8 cellular contexts compared by ENCODE assay signal in genomic region chr18:7116832-7117389, GRCh38. TPM values are rescaled to one million over a fixed set of nuclear protein-coding genes. Genes with fewer than 3 reads are reported as not detected.
A peak's percentile ranks its signal among the peaks of the same experiment; 100 is the strongest.
DNase-seq lines count a peak whose midpoint lies in the region; ATAC-seq, FAIRE-seq and TF ChIP-seq lines count a peak whose summit lies in the region.
"Had no signal": no experiment of that assay in that cellular context is flagged by ENCODE, and none has a peak within 500 bp of the region (broad histone marks: within the 10 kb centered on the region; RNA-seq: fewer than 3 reads in every experiment).

No MANE protein-coding gene starts in this region.

- ATAC-seq in GM21723 (IDR thresholded peaks at IDR 0.05; ENCODE audit: unreplicated experiment), result no peak

- TF ChIP-seq CTCF in HFF-Myc (IDR thresholded peaks at IDR 0.05; ENCODE audit: low read depth, low read length, missing control alignments), result no peak
- TF ChIP-seq CTCF in astrocyte (IDR thresholded peaks at IDR 0.05; ENCODE audit: insufficient read depth, low read depth, low read length), result no peak
- no peak for TF ChIP-seq CTCF in smooth muscle cell (IDR thresholded peaks at IDR 0.05; ENCODE audit: borderline replicate concordance, insufficient read depth, poor library complexity, severe bottlenecking)

- H3K27me3 Mint-ChIP-seq in astrocyte (ENCODE audit: low read depth, unreplicated experiment), result peaks cover 9% of the 10 kb centered on the region

- H3K4me2 ChIP-seq in astrocyte (ENCODE audit: low read length) (peak overlapping the region; percentile 94), smooth muscle cell (peak overlapping the region; percentile 97)

- H2AFZ ChIP-seq in astrocyte (ENCODE audit: low read depth, low read length), result peak overlapping the region; percentile 86
- peak overlapping the region; percentile 73 for H2AFZ ChIP-seq in smooth muscle cell (ENCODE audit: low read depth)

- peak overlapping the region; percentile 38 for H3K4me3 ChIP-seq in HFF-Myc (replicated peaks; ENCODE audit: low read depth, low read length)
- peak overlapping the region; percentile 63 for H3K4me3 ChIP-seq in astrocyte (ENCODE audit: insufficient read depth, low read depth, low read length)
- peak overlapping the region; percentile 70 for H3K4me3 ChIP-seq in iPS-20b (ENCODE audit: low read length)
- H3K4me3 ChIP-seq in smooth muscle cell, result peak overlapping the region; percentile 66

- no peak overlapping the region for H3K27ac Mint-ChIP-seq in astrocyte (ENCODE audit: unreplicated experiment)
- H3K27ac Mint-ChIP-seq: activated T-cell treated with anti-CD3 and anti-CD28 coated beads, Interleukin-2, amount 50 U/mL, for 24 hours had no signal

- H3K27me3 ChIP-seq in astrocyte (ENCODE audit: insufficient read depth, low read length), result peaks cover 8% of the 10 kb centered on the region
- peaks cover 12% of the 10 kb centered on the region for H3K27me3 ChIP-seq in iPS-20b (ENCODE audit: insufficient read depth, low read length)
- peaks cover 3% of the 10 kb centered on the region for H3K27me3 ChIP-seq in smooth muscle cell (ENCODE audit: low read depth)

- DNase-seq in HFF-Myc (ENCODE audit: extremely low read depth, low read depth) (no peak), astrocyte (ENCODE audit: low read depth) (no peak), smooth muscle cell (lab: John Stamatoyannopoulos, UW; ENCODE audit: unreplicated experiment) (no peak), UCSD-AML1 (lab: John Stamatoyannopoulos, UW; ENCODE audit: unreplicated experiment) (no peak), SKM-1 treated with dmso at 0.1 percent for 144 hours (lab: John Stamatoyannopoulos, UW; ENCODE audit: unreplicated experiment) (no peak)
- DNase-seq: activated T-cell treated with anti-CD3 and anti-CD28 coated beads, Interleukin-2, amount 50 U/mL, for 24 hours had no signal

- no peaks in the 10 kb centered on the region for H3K36me3 ChIP-seq in astrocyte (ENCODE audit: insufficient read depth, low read length)
- no peaks in the 10 kb centered on the region for H3K36me3 ChIP-seq in iPS-20b (ENCODE audit: insufficient read depth, low read depth, low read length)
- H3K36me3 ChIP-seq in smooth muscle cell (ENCODE audit: low read depth), result no peaks in the 10 kb centered on the region

- no peaks in the 10 kb centered on the region for H3K36me3 Mint-ChIP-seq in astrocyte (ENCODE audit: low read depth, unreplicated experiment)

- H3K27ac ChIP-seq in astrocyte (ENCODE audit: low read depth, low read length), result no peak overlapping the region
- H3K27ac ChIP-seq in iPS-20b (ENCODE audit: low read length), result no peak overlapping the region
- no peak overlapping the region for H3K27ac ChIP-seq in smooth muscle cell (ENCODE audit: low read depth)

- H3K9me3 ChIP-seq in astrocyte (ENCODE audit: insufficient read depth, low read depth, low read length) (no peaks in the 10 kb centered on the region), iPS-20b (ENCODE audit: insufficient read depth, low read depth, low read length) (no peaks in the 10 kb centered on the region), smooth muscle cell (replicated peaks; ENCODE audit: low read depth) (no peaks in the 10 kb centered on the region)

- H3K4me1 Mint-ChIP-seq in astrocyte (ENCODE audit: low read depth, unreplicated experiment), result peaks cover 3% of the 10 kb centered on the region

- peak overlapping the region; percentile 89 for H3K4me3 Mint-ChIP-seq in astrocyte (ENCODE audit: unreplicated experiment)
- H3K4me3 Mint-ChIP-seq: activated T-cell treated with anti-CD3 and anti-CD28 coated beads, Interleukin-2, amount 50 U/mL, for 24 hours had no signal

- under 1% methylated on average over 47 of the region's 61 CpGs for whole genome bisulfite sequencing in smooth muscle cell (ENCODE audit: low lambda C conversion rate)

- H3K9me3 Mint-ChIP-seq in astrocyte (ENCODE audit: unreplicated experiment), result no peaks in the 10 kb centered on the region
- H3K9me3 Mint-ChIP-seq: activated T-cell treated with anti-CD3 and anti-CD28 coated beads, Interleukin-2, amount 50 U/mL, for 24 hours had no signal

- peaks cover 12% of the 10 kb centered on the region for H3F3A ChIP-seq in smooth muscle cell (ENCODE audit: low read depth)

- H4K20me1 ChIP-seq in astrocyte (ENCODE audit: insufficient read depth, low read length) (no peaks in the 10 kb centered on the region), smooth muscle cell (ENCODE audit: low read depth) (no peaks in the 10 kb centered on the region)

- H3K9ac ChIP-seq in astrocyte (ENCODE audit: low read length), result peak overlapping the region; percentile 47
- peak overlapping the region; percentile 61; the same call in 1 of the 2 replicates for H3K9ac ChIP-seq in iPS-20b (ENCODE audit: low read depth, low read length)
- no peak overlapping the region for H3K9ac ChIP-seq in smooth muscle cell (ENCODE audit: low read depth)

- FAIRE-seq in astrocyte (lab: Jason Lieb, UNC), result no peak

- H3K79me2 ChIP-seq in astrocyte (ENCODE audit: insufficient read depth, low read length) (no peaks in the 10 kb centered on the region), smooth muscle cell (ENCODE audit: low read depth) (no peaks in the 10 kb centered on the region)

- peaks cover 10% of the 10 kb centered on the region for H3K4me1 ChIP-seq in astrocyte (ENCODE audit: insufficient read depth, low read length)
- peaks cover 5% of the 10 kb centered on the region for H3K4me1 ChIP-seq in iPS-20b (ENCODE audit: insufficient read depth, low read length)
- H3K4me1 ChIP-seq in smooth muscle cell (ENCODE audit: low read depth), result peaks cover under 1% of the 10 kb centered on the region

RNA-seq across cellular contexts. Expression of gene LAMA1, which starts 0.7 kb away (rescaled TPM):
- total RNA-seq in astrocyte (17.4 and 18.3 TPM in 2 replicates), smooth muscle cell (9.7 and 12.5 TPM in 2 replicates)
- polyA plus RNA-seq in smooth muscle cell, result 6.7 and 8.5 TPM in 2 replicates
